8 cellular contexts compared by ENCODE assay signal in genomic region chr5:14871573-14872069, GRCh38. TPM values are rescaled to one million over a fixed set of nuclear protein-coding genes. Genes with fewer than 3 reads are reported as not detected.
DNase-seq lines count a peak whose midpoint lies in the region; ATAC-seq lines count a peak whose summit lies in the region.

Gene ANKH, minus strand, starts transcription at chr5:14871778. Its CDS starts 331 bp downstream, at chr5:14871447.

- peak within 1 kb of the TSS; percentile 94 to 100 (median 98) for H3K4me3 Mint-ChIP-seq in CD4-positive, CD25-positive, alpha-beta regulatory T cell

- peaks cover 6% of the 10 kb centered on the region for H3K27me3 Mint-ChIP-seq in CD4-positive, CD25-positive, alpha-beta regulatory T cell

- no peaks in the 10 kb centered on the region for H3K36me3 ChIP-seq in CD4-positive, CD25-positive, alpha-beta regulatory T cell (ENCODE audit: control insufficient read depth, insufficient read depth, low read length)
- no peaks in the 10 kb centered on the region for H3K36me3 ChIP-seq in endocrine pancreas (ENCODE audit: control insufficient read depth, insufficient read depth, low read length)

- peak within 1 kb of the TSS; percentile 93 to 98 (median 98) for H3K27ac Mint-ChIP-seq in CD4-positive, CD25-positive, alpha-beta regulatory T cell

- peak; percentile 86 to 89 for ATAC-seq in CD4-positive, CD25-positive, alpha-beta regulatory T cell (ENCODE audit: low read depth in 2 of 2)
- ATAC-seq in GM19328 (IDR thresholded peaks at IDR 0.05; ENCODE audit: unreplicated experiment) (peak; percentile 91), HG03460 (IDR thresholded peaks at IDR 0.05; ENCODE audit: unreplicated experiment) (peak; percentile 81)

- H3K9me3 Mint-ChIP-seq in CD4-positive, CD25-positive, alpha-beta regulatory T cell, result no peaks in the 10 kb centered on the region

- peak within 1 kb of the TSS; percentile 76 for H3K27ac ChIP-seq in CD4-positive, CD25-positive, alpha-beta regulatory T cell (ENCODE audit: insufficient read depth, low read length, poor library complexity, severe bottlenecking)

- no peaks in the 10 kb centered on the region for H3K27me3 ChIP-seq in CD4-positive, CD25-positive, alpha-beta regulatory T cell (ENCODE audit: control insufficient read depth, insufficient read depth, low read length)
- H3K27me3 ChIP-seq in endocrine pancreas (ENCODE audit: control insufficient read depth, insufficient read depth, low read length), result no peaks in the 10 kb centered on the region

- no peaks in the 10 kb centered on the region for H3K9me3 ChIP-seq in CD4-positive, CD25-positive, alpha-beta regulatory T cell (ENCODE audit: control insufficient read depth in 2 of 2, low read length in 2 of 2)
- H3K9me3 ChIP-seq in endocrine pancreas (ENCODE audit: control insufficient read depth, low read length), result no peaks in the 10 kb centered on the region

- peak within 1 kb of the TSS; percentile 100 for H3K4me3 ChIP-seq in CD4-positive, CD25-positive, alpha-beta regulatory T cell (ENCODE audit: low read depth, low read length)
- peak within 1 kb of the TSS; percentile 99 for H3K4me3 ChIP-seq in endocrine pancreas (ENCODE audit: control insufficient read depth, insufficient read depth, low read length)

- no peaks in the 10 kb centered on the region for H3K36me3 Mint-ChIP-seq in CD4-positive, CD25-positive, alpha-beta regulatory T cell

- DNase-seq in CD4-positive, CD25-positive, alpha-beta regulatory T cell, result peak; percentile 77 to 88 (median 87)
- DNase-seq in NCI-H748 treated with DMSO at 0.1 percent for 48 hours (lab: John Stamatoyannopoulos, UW), result peak; percentile 88
- DNase-seq in activated CD8-positive, alpha-beta memory T cell treated with anti-CD3 and anti-CD28 coated beads for 4 hours (ENCODE audit: low read depth in 2 of 2), result peak; percentile 52 to 61
- peak; percentile 93 for DNase-seq in mesenteric fat pad (ENCODE audit: low spot score)
- peak; percentile 63 for DNase-seq in stimulated activated CD8-positive, alpha-beta memory T cell treated with anti-CD3 and anti-CD28 coated beads, Interleukin-15, amount 100 ng/mL, for 24 hours (ENCODE audit: low read depth)

- H3K4me1 ChIP-seq in CD4-positive, CD25-positive, alpha-beta regulatory T cell (ENCODE audit: control insufficient read depth, insufficient read depth, low read length, poor library complexity, severe bottlenecking), result peaks cover 36% of the 10 kb centered on the region
- H3K4me1 ChIP-seq in endocrine pancreas (ENCODE audit: control insufficient read depth, insufficient read depth, low read length), result peaks cover 8% of the 10 kb centered on the region

- peak within 1 kb of the TSS; percentile 81 for H3K9ac ChIP-seq in endocrine pancreas (ENCODE audit: control insufficient read depth, insufficient read depth, low read length)

- peaks cover 22 to 47% (median 33%) of the 10 kb centered on the region in 4 donors for H3K4me1 Mint-ChIP-seq in CD4-positive, CD25-positive, alpha-beta regulatory T cell

RNA-seq across cellular contexts. Expression of gene ANKH, which starts in this region (rescaled TPM):
- total RNA-seq in CD4-positive, CD25-positive, alpha-beta regulatory T cell, result 177 TPM
- polyA plus RNA-seq in CD4-positive, CD25-positive, alpha-beta regulatory T cell, result 10 to 100 TPM; 56.6 to 63.5 (median 63.0) TPM
- total RNA-seq in mesenteric fat pad, result 78.1 TPM

Comparison
In these comparisons a context has a peak if more than half of its experiments do, and no peak if none do; other contexts are left out.
1. Peak in every context shown above with its lines: DNase-seq, ATAC-seq, H3K4me3 ChIP-seq and H3K27ac ChIP-seq.